In genomic region chr11:95461348-95461747, GRCh38 we compare ENCODE assay signal across 30 cellular contexts.
"Had no signal": no experiment of that assay in that cellular context is flagged by ENCODE, and none has a peak within 500 bp of the region (broad histone marks: within the 10 kb centered on the region; RNA-seq: fewer than 3 reads in every experiment).

No MANE protein-coding gene starts in this region.

- H3K36me3 ChIP-seq: heart right ventricle, transverse colon, uterus had no signal

- DNase-seq: activated CD4-positive, alpha-beta memory T cell treated with anti-CD3 and anti-CD28 coated beads, Interleukin-2, amount 10 ng/mL, durations not matched to agents 7 days and 5 days; activated CD4-positive, alpha-beta T cell treated with anti-CD3 and anti-CD28 coated beads, Interleukin-2, amount 10 ng/mL, durations not matched to agents 7 days and 5 days; activated CD8-positive, alpha-beta memory T cell treated with anti-CD3 and anti-CD28 coated beads, Interleukin-2, amount 50 U/mL, for 48 hours; activated T-cell treated with anti-CD3 and anti-CD28 coated beads, Interleukin-2, amount 50 U/mL, for 4 hours; anterior cingulate cortex; endodermal cell; foreskin keratinocyte; heart right ventricle; kidney glomerular epithelial cell; nucleus accumbens; psoas muscle; stimulated activated CD4-positive, alpha-beta T cell treated with anti-CD3 and anti-CD28 coated beads, Interleukin-1b, Interleukin-23, amount 100 ng/mL, for 48 hours; stimulated activated CD4-positive, alpha-beta T cell treated with anti-CD3 and anti-CD28 coated beads, Interleukin-4, amount 100 ng/mL, for 4 hours; stimulated activated CD8-positive, alpha-beta memory T cell treated with anti-CD3 and anti-CD28 coated beads, Interleukin-4, amount 100 ng/mL, for 48 hours; stimulated activated naive CD4-positive, alpha-beta T cell; T-helper 9 cell; testis; transverse colon; uterus had no signal

- H2AFZ ChIP-seq: parathyroid adenoma had no signal

- H3K27ac Mint-ChIP-seq: activated CD4-positive, alpha-beta memory T cell treated with anti-CD3 and anti-CD28 coated beads, Interleukin-2, amount 10 ng/mL, durations not matched to agents 7 days and 5 days; activated CD4-positive, alpha-beta T cell treated with anti-CD3 and anti-CD28 coated beads, Interleukin-2, amount 10 ng/mL, durations not matched to agents 7 days and 5 days; activated naive CD8-positive, alpha-beta T cell; activated T-helper 2 cell treated with anti-CD3 and anti-CD28 coated beads, Interferon-gamma antibody, Interleukin-2, Interleukin-4, amounts not matched to agents 10 μg/mL and 5 μg/mL and 100 μg/mL, durations not matched to agents 14 hours and 24 hours and 36 hours; dendritic cell treated with granulocyte-macrophage colony-stimulating factor and Interleukin-4, amounts not matched to agents 40 ng/mL and 50 ng/mL, for 4 days; endodermal cell; T-helper 1 cell treated with Interleukin-12 subunit alpha and Interleukin-12 subunit beta and Interleukin-4 antibody, amounts not matched to agents 30 μg/mL and 1 μg/mL, for 36 hours had no signal

- H3K27ac ChIP-seq: foreskin keratinocyte, heart right ventricle, parathyroid adenoma, psoas muscle, testis, transverse colon, uterus, VCaP had no signal

- H3K9ac ChIP-seq: parathyroid adenoma had no signal

- H3K9me3 ChIP-seq: heart right ventricle, psoas muscle, testis, transverse colon, uterus had no signal

- H3K4me1 Mint-ChIP-seq: activated CD4-positive, alpha-beta memory T cell treated with anti-CD3 and anti-CD28 coated beads, Interleukin-2, amount 10 ng/mL, durations not matched to agents 7 days and 5 days; central memory CD8-positive, alpha-beta T cell had no signal

- H3K9me3 Mint-ChIP-seq: activated T-cell treated with anti-CD3 and anti-CD28 coated beads, Interleukin-2, amount 50 U/mL, for 4 hours; activated T-helper 2 cell treated with anti-CD3 and anti-CD28 coated beads, Interferon-gamma antibody, Interleukin-2, Interleukin-4, amounts not matched to agents 10 μg/mL and 5 μg/mL and 100 μg/mL, durations not matched to agents 14 hours and 24 hours and 36 hours; central memory CD8-positive, alpha-beta T cell; endodermal cell had no signal

- H3K27me3 ChIP-seq: foreskin keratinocyte, heart right ventricle, testis, transverse colon, uterus had no signal

- H3K27me3 Mint-ChIP-seq: activated CD4-positive, alpha-beta memory T cell treated with anti-CD3 and anti-CD28 coated beads, Interleukin-2, amount 10 ng/mL, durations not matched to agents 7 days and 5 days; activated CD4-positive, alpha-beta T cell treated with anti-CD3 and anti-CD28 coated beads, Interleukin-2, amount 10 ng/mL, durations not matched to agents 7 days and 5 days; activated naive CD8-positive, alpha-beta T cell; dendritic cell treated with granulocyte-macrophage colony-stimulating factor and Interleukin-4, amounts not matched to agents 40 ng/mL and 50 ng/mL, for 4 days had no signal

- H3K4me2 ChIP-seq: smooth muscle cell had no signal

- ATAC-seq: activated CD4-positive, CD25-positive, alpha-beta regulatory T cell treated with anti-CD3 and anti-CD28 coated beads, Interleukin-2, amount 50 U/mL, for 24 hours; activated T-cell treated with anti-CD3 and anti-CD28 coated beads, Interleukin-2, amount 50 U/mL, for 4 hours; esophagus mucosa; foreskin keratinocyte; heart right ventricle; left lobe of liver; psoas muscle had no signal

- H3K4me3 Mint-ChIP-seq: activated CD4-positive, alpha-beta memory T cell treated with anti-CD3 and anti-CD28 coated beads, Interleukin-2, amount 10 ng/mL, durations not matched to agents 7 days and 5 days; activated CD4-positive, alpha-beta T cell treated with anti-CD3 and anti-CD28 coated beads, Interleukin-2, amount 10 ng/mL, durations not matched to agents 7 days and 5 days; activated naive CD8-positive, alpha-beta T cell; activated T-cell treated with anti-CD3 and anti-CD28 coated beads, Interleukin-2, amount 50 U/mL, for 4 hours; central memory CD8-positive, alpha-beta T cell; dendritic cell treated with granulocyte-macrophage colony-stimulating factor and Interleukin-4, amounts not matched to agents 40 ng/mL and 50 ng/mL, for 4 days; endodermal cell; T-helper 1 cell treated with Interleukin-12 subunit alpha and Interleukin-12 subunit beta and Interleukin-4 antibody, amounts not matched to agents 30 μg/mL and 1 μg/mL, for 36 hours had no signal

- H3K36me3 Mint-ChIP-seq: activated naive CD8-positive, alpha-beta T cell had no signal

- H3K4me1 ChIP-seq: foreskin keratinocyte, parathyroid adenoma, psoas muscle, testis, transverse colon, uterus had no signal

- H3K79me2 ChIP-seq: parathyroid adenoma had no signal

- H3K4me3 ChIP-seq: heart right ventricle, psoas muscle, smooth muscle cell, testis, transverse colon, uterus had no signal
